Comparison of ENCODE assay signal across 2 cellular contexts in genomic region chr14:84750763-84751554, GRCh38.
TF ChIP-seq lines count a peak whose summit lies in the region.

No MANE protein-coding gene starts in this region.

TF ChIP-seq in H1, 55 proteins besides CTCF, POLR2A, EP300 and RAD21:
- peak; percentile 54; the same call in 1 of the 2 replicates for TF ChIP-seq MAFK (IDR thresholded peaks at IDR 0.05; ENCODE audit: low read depth, low read length)
- no peak for TF ChIP-seq BRCA1 (IDR thresholded peaks at IDR 0.05; ENCODE audit: low read depth, low read length)

TF ChIP-seq in HepG2, 621 proteins besides CTCF, POLR2A, EP300 and RAD21:
- TF ChIP-seq MAFF (IDR thresholded peaks at IDR 0.05; ENCODE audit: low read depth, low read length): peak; percentile 78
- peak; percentile 66 to 86; a peak in 3 of 4 replicates for TF ChIP-seq MAFK (conservative IDR thresholded peaks at IDR 0.05 in 1 of 2, IDR thresholded peaks at IDR 0.05 in 1 of 2; ENCODE audit: low read length in 2 of 2)
- TF ChIP-seq KDM5A (IDR thresholded peaks at IDR 0.05; ENCODE audit: borderline replicate concordance, low read length): no peak
TF ChIP-seq in HepG2: peak in this region for 2.
